25 cellular contexts compared by ENCODE assay signal in the genomic region with DNA sequence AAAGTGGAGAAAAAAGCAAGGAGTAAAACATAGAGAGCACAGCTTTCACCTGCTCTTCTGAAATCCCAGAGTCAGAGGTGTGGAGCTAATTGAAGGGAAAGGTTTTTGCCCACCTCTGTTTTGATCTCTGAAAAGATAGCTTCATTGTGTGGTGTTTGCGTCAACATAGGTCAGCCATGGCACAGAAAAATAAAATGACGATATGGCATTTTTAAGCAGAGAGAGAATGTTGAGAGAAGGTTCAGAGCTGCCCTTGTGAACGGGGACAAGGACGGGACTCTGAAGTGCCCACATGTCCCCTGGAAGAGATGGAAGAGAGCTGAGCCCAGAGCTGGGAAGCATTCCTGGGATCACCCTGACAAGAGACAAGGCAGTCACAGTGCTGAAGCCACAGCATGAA.
A peak's percentile ranks its signal among the peaks of the same experiment; 100 is the strongest.
DNase-seq lines count a peak whose midpoint lies in the region; ATAC-seq, FAIRE-seq and TF ChIP-seq lines count a peak whose summit lies in the region.
"Had no signal": no experiment of that assay in that cellular context is flagged by ENCODE, and none has a peak within 500 bp of the region (broad histone marks: within the 10 kb centered on the region; RNA-seq: fewer than 3 reads in every experiment).

No MANE protein-coding gene starts in this region.

- H3K56ac ChIP-seq in IMR-90 (ENCODE audit: extremely low read depth, insufficient read depth, low read length): no peak overlapping the region
- H3K56ac ChIP-seq in H1 (replicated peaks; ENCODE audit: insufficient read length, low read depth, low read length): no peak overlapping the region

- TF ChIP-seq CTCF in A549 (IDR thresholded peaks at IDR 0.05) (no peak), DND-41 (IDR thresholded peaks at IDR 0.05; ENCODE audit: borderline replicate concordance, extremely low read depth, low read length, poor library complexity, severe bottlenecking) (no peak), IMR-90 (conservative IDR thresholded peaks at IDR 0.05; ENCODE audit: low read depth, low read length) (no peak), H1 (IDR thresholded peaks at IDR 0.05; ENCODE audit: control extremely low read depth in 1 of 3, insufficient read depth in 1 of 3, low read depth in 1 of 3, low read length in 3 of 3) (no peak), right atrium auricular region (IDR thresholded peaks at IDR 0.05) (no peak)

- no peaks in the 10 kb centered on the region for H3K27me3 ChIP-seq in DND-41 (ENCODE audit: insufficient read depth, low read length, poor library complexity)
- H3K27me3 ChIP-seq in IMR-90 (ENCODE audit: control insufficient read depth, insufficient read depth, low read length): no peaks in the 10 kb centered on the region
- H3K27me3 ChIP-seq in H1 (replicated peaks in 1 of 4; ENCODE audit: control insufficient read depth in 3 of 4, extremely low read depth in 1 of 4, insufficient read depth in 3 of 4, low read length in 3 of 4): no peaks in the 10 kb centered on the region
- no peaks in the 10 kb centered on the region for H3K27me3 ChIP-seq in right atrium auricular region
- H3K27me3 ChIP-seq: BLaER1 treated with 17β-estradiol and CSF1 and Interleukin-3, amounts not matched to agents 10 nM and 100 nM had no signal

- H3K9me3 ChIP-seq in A549 (no peaks in the 10 kb centered on the region), DND-41 (ENCODE audit: insufficient read depth, low read length, severe bottlenecking) (no peaks in the 10 kb centered on the region), IMR-90 (ENCODE audit: control insufficient read depth, insufficient read depth, low read length) (no peaks in the 10 kb centered on the region), H1 (ENCODE audit: insufficient read depth in 2 of 2, low read depth in 1 of 2, low read length in 1 of 2) (no peaks in the 10 kb centered on the region), right atrium auricular region (no peaks in the 10 kb centered on the region)
- H3K9me3 ChIP-seq: BLaER1 treated with 17β-estradiol and CSF1 and Interleukin-3, amounts not matched to agents 10 nM and 100 nM; Caco-2 had no signal

- TF ChIP-seq RAD21 in A549 (conservative IDR thresholded peaks at IDR 0.05 in 1 of 2, IDR thresholded peaks at IDR 0.05 in 1 of 2): no peak
- TF ChIP-seq RAD21 in IMR-90 (IDR thresholded peaks at IDR 0.05; ENCODE audit: low read length): no peak
- no peak for TF ChIP-seq RAD21 in H1 (IDR thresholded peaks at IDR 0.05 in 1 of 2, conservative IDR thresholded peaks at IDR 0.05 in 1 of 2; ENCODE audit: low read depth in 2 of 2, low read length in 2 of 2)

- H3K4me3 ChIP-seq in A549 (no peak overlapping the region), DND-41 (ENCODE audit: low read depth in 1 of 2, low read length in 2 of 2) (no peak overlapping the region), IMR-90 (ENCODE audit: insufficient read depth, low read depth, low read length) (no peak overlapping the region), H1 (ENCODE audit: extremely low read depth in 1 of 4, insufficient read depth in 2 of 4, low read depth in 3 of 4, low read length in 4 of 4) (no peak overlapping the region), right atrium auricular region (no peak overlapping the region)
- H3K4me3 ChIP-seq: BLaER1 treated with 17β-estradiol and CSF1 and Interleukin-3, amounts not matched to agents 10 nM and 100 nM; GM12878 had no signal

- WGBS in A549 (ENCODE audit: missing lambda C conversion rate): 44% methylated on average over 4 of the region's 4 CpGs
- no CpG with 5 or more reads among the region's 4 CpGs for WGBS in IMR-90 (ENCODE audit: extremely low coverage in 2 of 2, insufficient read length in 1 of 2), 2 experiments
- WGBS in H1 (ENCODE audit: extremely low coverage in 1 of 2, insufficient coverage in 1 of 2, insufficient read length in 1 of 2, insufficient replicate concordance in 2 of 2, low coverage in 1 of 2, low lambda C conversion rate in 2 of 2, missing lambda C conversion rate in 1 of 2), 2 experiments: 84% methylated on average over 4 of the region's 4 CpGs; no CpG with 5 or more reads in 1 of the 2 experiments

- H3K9ac ChIP-seq in DND-41 (ENCODE audit: low read depth, low read length): no peak overlapping the region
- no peak overlapping the region for H3K9ac ChIP-seq in IMR-90 (ENCODE audit: low read depth, low read length)
- no peak overlapping the region for H3K9ac ChIP-seq in H1 (replicated peaks in 1 of 4; ENCODE audit: extremely low read depth in 1 of 4, low read depth in 3 of 4, low read length in 3 of 4)
- H3K9ac ChIP-seq: BLaER1 treated with 17β-estradiol and CSF1 and Interleukin-3, amounts not matched to agents 10 nM and 100 nM had no signal

- H3K36me3 ChIP-seq in DND-41 (ENCODE audit: insufficient read depth, low read length) (no peaks in the 10 kb centered on the region), IMR-90 (ENCODE audit: control insufficient read depth, insufficient read depth, low read length) (no peaks in the 10 kb centered on the region), H1 (ENCODE audit: control insufficient read depth in 2 of 4, insufficient read depth in 4 of 4, low read length in 3 of 4) (no peaks in the 10 kb centered on the region), right atrium auricular region (no peaks in the 10 kb centered on the region)
- H3K36me3 ChIP-seq: BLaER1 treated with 17β-estradiol and CSF1 and Interleukin-3, amounts not matched to agents 10 nM and 100 nM had no signal

- 0 out of 2 replicates have a peak overlapping the region, but pooled peaks have one; percentile 7 for H2AFZ ChIP-seq in DND-41 (ENCODE audit: low read depth, low read length)
- H2AFZ ChIP-seq in IMR-90 (replicated peaks; ENCODE audit: low read length, poor library complexity): no peak overlapping the region
- H2AFZ ChIP-seq in H1 (ENCODE audit: low read length): no peak overlapping the region

- H3K27ac Mint-ChIP-seq in activated CD4-positive, alpha-beta T cell treated with anti-CD3 and anti-CD28 coated beads, Interleukin-2, amount 10 ng/mL, durations not matched to agents 24 days and 14 days: no peak overlapping the region
- H3K27ac Mint-ChIP-seq: B cell; CD4-positive, alpha-beta T cell; CD8-positive, alpha-beta T cell had no signal

- no peak for ATAC-seq in A549
- no peak for ATAC-seq in DND-41 (ENCODE audit: insufficient read depth, low read depth)
- ATAC-seq in IMR-90 (ENCODE audit: low read depth): no peak
- ATAC-seq in GM21528 (IDR thresholded peaks at IDR 0.05; ENCODE audit: low FRiP score, unreplicated experiment): no peak
- ATAC-seq: CD8-positive, alpha-beta T cell; GM12878 had no signal

- H3K9me1 ChIP-seq in IMR-90 (ENCODE audit: insufficient read depth, low read length): no peaks in the 10 kb centered on the region

- no peak overlapping the region for H3K14ac ChIP-seq in IMR-90 (replicated peaks; ENCODE audit: low read depth, low read length)
- no peak overlapping the region for H3K14ac ChIP-seq in H1 (ENCODE audit: insufficient read length)

- dilution Hi-C loops in IMR-90 (cut with HindIII; ENCODE audit: low sequenced_read_pairs, unreplicated experiment): no loop called here

- no peak overlapping the region for H4K5ac ChIP-seq in IMR-90 (ENCODE audit: low read depth, low read length)
- no peak overlapping the region for H4K5ac ChIP-seq in H1 (ENCODE audit: insufficient read length, low read depth, low read length)

- no peak overlapping the region for H2AK9ac ChIP-seq in IMR-90 (replicated peaks; ENCODE audit: low read depth, low read length, poor library complexity)

- no peaks in the 10 kb centered on the region for H3K36me3 Mint-ChIP-seq in activated CD4-positive, alpha-beta T cell treated with anti-CD3 and anti-CD28 coated beads, Interleukin-2, amount 10 ng/mL, durations not matched to agents 24 days and 14 days (ENCODE audit: low read depth)
- H3K36me3 Mint-ChIP-seq: CD8-positive, alpha-beta T cell had no signal

- FAIRE-seq in A549 (lab: Jason Lieb, UNC) (no peak), H1 (lab: Jason Lieb, UNC) (no peak)
- FAIRE-seq: A204.1, D721Med, GM12878, GM12892, GM18507 had no signal

- no peak overlapping the region for H2BK15ac ChIP-seq in IMR-90 (ENCODE audit: low read depth, low read length)
- H2BK15ac ChIP-seq in H1 (ENCODE audit: low read length): no peak overlapping the region

- H3K79me1 ChIP-seq in IMR-90 (ENCODE audit: low read depth in 1 of 2, low read length in 2 of 2) (no peaks in the 10 kb centered on the region), H1 (ENCODE audit: low read depth, low read length) (no peaks in the 10 kb centered on the region)

- in situ Hi-C loops in IMR-90 (cut with MboI; ENCODE audit: low sequenced_read_pairs): no loop called here

- intact Hi-C loops in IMR-90 (cut with micrococcal nuclease): no loop called here
- intact Hi-C loops in activated CD4-positive, alpha-beta T cell treated with anti-CD3 and anti-CD28 coated beads, Interleukin-2, amount 10 ng/mL, durations not matched to agents 24 days and 14 days (cut with micrococcal nuclease): no loop called here

- H3K79me2 ChIP-seq in DND-41 (ENCODE audit: insufficient read depth, low read length): no peaks in the 10 kb centered on the region
- no peaks in the 10 kb centered on the region for H3K79me2 ChIP-seq in H1 (ENCODE audit: control insufficient read depth in 1 of 2, insufficient read depth in 2 of 2, low read length in 2 of 2)

- H2BK5ac ChIP-seq in IMR-90 (ENCODE audit: low read depth, low read length, poor library complexity, severe bottlenecking) (no peak overlapping the region), H1 (ENCODE audit: low read depth, low read length) (no peak overlapping the region)

- TF ChIP-seq EP300 in A549 (IDR thresholded peaks at IDR 0.05) (no peak), H1 (IDR thresholded peaks at IDR 0.05; ENCODE audit: borderline replicate concordance in 1 of 2, low read depth in 2 of 2, low read length in 2 of 2) (no peak)

- H2BK12ac ChIP-seq in H1 (ENCODE audit: low read depth, low read length): no peak overlapping the region

- H2BK120ac ChIP-seq in IMR-90 (ENCODE audit: low read depth, low read length): no peak overlapping the region
- no peak overlapping the region for H2BK120ac ChIP-seq in H1 (replicated peaks; ENCODE audit: low read depth, low read length)

- H3K23ac ChIP-seq in IMR-90 (ENCODE audit: low read depth, low read length) (no peak overlapping the region), H1 (ENCODE audit: insufficient read length) (no peak overlapping the region)

- no peaks in the 10 kb centered on the region for H3K4me1 Mint-ChIP-seq in activated CD4-positive, alpha-beta T cell treated with anti-CD3 and anti-CD28 coated beads, Interleukin-2, amount 10 ng/mL, durations not matched to agents 24 days and 14 days
- H3K4me1 Mint-ChIP-seq: B cell had no signal

- no peaks in the 10 kb centered on the region for H3K4me1 ChIP-seq in A549
- no peaks in the 10 kb centered on the region for H3K4me1 ChIP-seq in DND-41 (ENCODE audit: insufficient read depth, low read length)
- H3K4me1 ChIP-seq in IMR-90 (ENCODE audit: control insufficient read depth, insufficient read depth, low read length): no peaks in the 10 kb centered on the region
- no peaks in the 10 kb centered on the region for H3K4me1 ChIP-seq in H1 (replicated peaks in 1 of 4; ENCODE audit: control insufficient read depth in 3 of 4, insufficient read depth in 4 of 4, low read length in 3 of 4)
- no peaks in the 10 kb centered on the region for H3K4me1 ChIP-seq in right atrium auricular region
- H3K4me1 ChIP-seq: BLaER1 treated with 17β-estradiol and CSF1 and Interleukin-3, amounts not matched to agents 10 nM and 100 nM; Caco-2 had no signal

- H3K4me2 ChIP-seq in A549 (no peak overlapping the region), DND-41 (ENCODE audit: insufficient read depth, low read length) (no peak overlapping the region), IMR-90 (ENCODE audit: low read depth, low read length) (no peak overlapping the region), H1 (ENCODE audit: insufficient read depth in 1 of 2, low read depth in 2 of 2, low read length in 2 of 2) (no peak overlapping the region)
- H3K4me2 ChIP-seq: BLaER1 treated with 17β-estradiol and CSF1 and Interleukin-3, amounts not matched to agents 10 nM and 100 nM had no signal

- no peaks in the 10 kb centered on the region for H3K27me3 Mint-ChIP-seq in activated CD4-positive, alpha-beta T cell treated with anti-CD3 and anti-CD28 coated beads, Interleukin-2, amount 10 ng/mL, durations not matched to agents 24 days and 14 days
- H3K27me3 Mint-ChIP-seq: B cell; CD4-positive, alpha-beta T cell had no signal

- BruUV-seq in IMR-90 (replicated peaks; lab: Mats Ljungman, UMichigan): no TSS peak

- DNase-seq in A549 (ENCODE audit: low read depth in 1 of 2, low spot score in 1 of 2) (no peak), DND-41 (no peak), IMR-90 (no peak), H1 (ENCODE audit: low read depth in 1 of 2, low spot score in 2 of 2) (no peak), cerebellar cortex (ENCODE audit: low spot score) (no peak), right atrium auricular region (ENCODE audit: low spot score) (no peak)
- no peak for DNase-seq in activated CD4-positive, alpha-beta T cell treated with anti-CD3 and anti-CD28 coated beads, Interleukin-2, amount 10 ng/mL, durations not matched to agents 24 days and 14 days
- DNase-seq: 8988T; AML-193; Caco-2; Calu3; CD4-positive, alpha-beta T cell; CD8-positive, alpha-beta T cell; DMS79 treated with DMSO at 0.1 percent for 48 hours; EL; GDM1 had no signal

- H3K18ac ChIP-seq in IMR-90 (ENCODE audit: low read depth, low read length) (no peak overlapping the region), H1 (ENCODE audit: extremely low read depth, low read length) (no peak overlapping the region)

- H4K91ac ChIP-seq in IMR-90 (ENCODE audit: insufficient read depth, low read depth, low read length) (no peak overlapping the region), H1 (replicated peaks; ENCODE audit: insufficient read length, low read length) (no peak overlapping the region)

- H3K23me2 ChIP-seq in H1 (ENCODE audit: low read depth, low read length): no peaks in the 10 kb centered on the region

- no peaks in the 10 kb centered on the region for H3K9me3 Mint-ChIP-seq in activated CD4-positive, alpha-beta T cell treated with anti-CD3 and anti-CD28 coated beads, Interleukin-2, amount 10 ng/mL, durations not matched to agents 24 days and 14 days

- H3K27ac ChIP-seq in A549 (no peak overlapping the region), DND-41 (ENCODE audit: low read length) (no peak overlapping the region), IMR-90 (ENCODE audit: insufficient read depth, low read length) (no peak overlapping the region), H1 (ENCODE audit: low read depth, low read length) (no peak overlapping the region), right atrium auricular region (no peak overlapping the region)
- H3K27ac ChIP-seq: BLaER1 treated with 17β-estradiol and CSF1 and Interleukin-3, amounts not matched to agents 10 nM and 100 nM; C4-2B had no signal

- H4K20me1 ChIP-seq in DND-41 (ENCODE audit: insufficient read depth, low read length) (no peaks in the 10 kb centered on the region), IMR-90 (ENCODE audit: insufficient read depth, low read length) (no peaks in the 10 kb centered on the region), H1 (replicated peaks in 1 of 2; ENCODE audit: control insufficient read depth in 1 of 2, insufficient read depth in 2 of 2, low read length in 2 of 2) (no peaks in the 10 kb centered on the region)
- H4K20me1 ChIP-seq: BLaER1 treated with 17β-estradiol and CSF1 and Interleukin-3, amounts not matched to agents 10 nM and 100 nM had no signal

- POLR2A ChIA-PET in A549 (lab: Yijun Ruan, JAX): no interaction called here
- POLR2A ChIA-PET in IMR-90 (lab: Charles Lee; ENCODE audit: unreplicated experiment): no interaction called here
- POLR2A ChIA-PET in H1 (lab: Charles Lee; ENCODE audit: partially characterized antibody): no interaction called here

- H2AK5ac ChIP-seq in IMR-90 (ENCODE audit: low read depth, low read length): no peak overlapping the region
- H2AK5ac ChIP-seq in H1 (ENCODE audit: low read depth, low read length): no peak overlapping the region

- H4K8ac ChIP-seq in IMR-90 (ENCODE audit: low read depth in 2 of 2, low read length in 2 of 2) (no peak overlapping the region), H1 (ENCODE audit: extremely low read depth, insufficient read depth, low read length) (no peak overlapping the region)

- CTCF ChIA-PET in A549 (lab: Yijun Ruan, JAX) (no interaction called here), IMR-90 (lab: Yijun Ruan, JAX) (no interaction called here), H1 (lab: Charles Lee; ENCODE audit: partially characterized antibody) (interaction anchor here (0.6 to 1.6 kb wide), 2 partner anchors 10 to 15 kb away, joined by 3 to 4 read pairs; no protein-coding TSS in a partner anchor)

- H3K4ac ChIP-seq in IMR-90 (ENCODE audit: low read depth, low read length) (no peak overlapping the region), H1 (replicated peaks; ENCODE audit: insufficient read length, low read depth, low read length) (no peak overlapping the region)

- TF ChIP-seq POLR2A in A549 (IDR thresholded peaks at IDR 0.05; ENCODE audit: low read length) (no peak), IMR-90 (IDR thresholded peaks at IDR 0.05; ENCODE audit: low read depth, low read length) (no peak), H1 (IDR thresholded peaks at IDR 0.05; ENCODE audit: control extremely low read depth in 1 of 2, low read depth in 2 of 2, low read length in 2 of 2) (no peak)

- H2BK20ac ChIP-seq in IMR-90 (ENCODE audit: low read depth, low read length) (no peak overlapping the region), H1 (ENCODE audit: low read length) (no peak overlapping the region)

- H3K4me3 Mint-ChIP-seq in activated CD4-positive, alpha-beta T cell treated with anti-CD3 and anti-CD28 coated beads, Interleukin-2, amount 10 ng/mL, durations not matched to agents 24 days and 14 days: no peak overlapping the region
- H3K4me3 Mint-ChIP-seq: B cell; CD4-positive, alpha-beta T cell; CD8-positive, alpha-beta T cell had no signal

Comparison
In these comparisons a context has a peak if more than half of its experiments do, and no peak if none do; other contexts are left out.
1. Of the 18 proteins assayed by ChIP-seq in both H1 and A549: peak only in H1: none; only in A549: none; in both: MAFK; in neither: 17.